1 cellular context compared by ENCODE assay signal in genomic region chr16:57257455-57258070, GRCh38.
TF ChIP-seq lines count a peak whose summit lies in the region.

No MANE protein-coding gene starts in this region.

TF ChIP-seq in endothelial cell of umbilical vein, 7 proteins besides CTCF, POLR2A, EP300 and RAD21:
- TF ChIP-seq MAX (IDR thresholded peaks at IDR 0.05; ENCODE audit: insufficient read depth, insufficient read length), result no peak
- TF ChIP-seq FOS (IDR thresholded peaks at IDR 0.05; ENCODE audit: borderline replicate concordance, insufficient read depth, low read length), result no peak
- no peak for TF ChIP-seq MYC (IDR thresholded peaks at IDR 0.05; ENCODE audit: low read depth, low read length)
- TF ChIP-seq POLR2AphosphoS5 (IDR thresholded peaks at IDR 0.05; ENCODE audit: insufficient read depth, low read depth, low read length), result no peak
- no peak for TF ChIP-seq EZH2 (IDR thresholded peaks at IDR 0.05; ENCODE audit: borderline replicate concordance, low read depth, low read length, severe bottlenecking)
- no peak for TF ChIP-seq JUN (IDR thresholded peaks at IDR 0.05; ENCODE audit: borderline replicate concordance, insufficient read depth, insufficient read length, low read depth)
- no peak for TF ChIP-seq GATA2 (IDR thresholded peaks at IDR 0.05; ENCODE audit: insufficient read depth, insufficient read length, low read depth, low read length)
TF ChIP-seq in endothelial cell of umbilical vein: peak in this region for 0.
